ENCODE assay signal across 32 cellular contexts in the genomic region with DNA sequence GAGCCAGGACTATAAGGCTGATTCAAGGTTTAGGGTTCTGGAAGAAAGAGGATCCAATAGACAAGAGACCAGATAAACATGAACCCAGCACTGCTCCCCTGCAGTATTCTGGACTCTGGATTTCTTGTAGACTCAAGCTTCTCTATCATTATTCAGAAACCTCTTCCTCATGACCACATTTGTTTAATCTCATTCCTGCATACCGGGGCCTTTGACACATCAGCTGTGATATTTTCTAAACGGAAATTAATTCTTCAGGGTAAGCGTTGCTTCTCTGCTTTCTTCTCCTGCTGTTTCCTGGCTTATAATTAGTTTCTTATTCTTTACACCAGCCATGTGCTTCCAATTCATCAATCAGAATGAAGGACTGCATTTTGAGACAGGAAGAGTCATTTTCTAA.
DNase-seq lines count a peak whose midpoint lies in the region; ATAC-seq and TF ChIP-seq lines count a peak whose summit lies in the region.
"Had no signal": no experiment of that assay in that cellular context is flagged by ENCODE, and none has a peak within 500 bp of the region (broad histone marks: within the 10 kb centered on the region; RNA-seq: fewer than 3 reads in every experiment).

No MANE protein-coding gene starts in this region.

- H3K14ac ChIP-seq in IMR-90 (replicated peaks; ENCODE audit: low read depth, low read length), result no peak overlapping the region

- peak overlapping the region; percentile 40 for H3K27ac Mint-ChIP-seq in activated T-cell treated with anti-CD3 and anti-CD28 coated beads, Interleukin-2, amount 50 U/mL, for 24 hours
- H3K27ac Mint-ChIP-seq in natural killer cell treated with Interleukin-12 subunit alpha and Interleukin-12 subunit beta and Interleukin-15 and Interleukin-18, amount 100 ng/mL, for 72 hours, result peak overlapping the region; percentile 74 to 95
- H3K27ac Mint-ChIP-seq: activated CD4-positive, alpha-beta memory T cell treated with anti-CD3 and anti-CD28 coated beads for 36 hours; dendritic cell treated with granulocyte-macrophage colony-stimulating factor and Interleukin-4, amounts not matched to agents 40 ng/mL and 50 ng/mL, for 4 days; neural progenitor cell had no signal

- H3K9ac ChIP-seq in IMR-90 (ENCODE audit: low read depth, low read length), result no peak overlapping the region
- H3K9ac ChIP-seq: neural progenitor cell had no signal

- H4K8ac ChIP-seq in IMR-90 (ENCODE audit: low read depth in 2 of 2, low read length in 2 of 2), result no peak overlapping the region

- H3K9me1 ChIP-seq in IMR-90 (ENCODE audit: insufficient read depth, low read length), result no peaks in the 10 kb centered on the region

- peak; percentile 64 for ATAC-seq in IMR-90 (ENCODE audit: low read depth)
- no peak for ATAC-seq in natural killer cell treated with Interleukin-12 subunit alpha and Interleukin-12 subunit beta and Interleukin-15 and Interleukin-18, amount 100 ng/mL, for 72 hours
- ATAC-seq: lower lobe of right lung, mucosa of descending colon, WTC11 had no signal

- TF ChIP-seq CTCF in IMR-90 (conservative IDR thresholded peaks at IDR 0.05; ENCODE audit: low read depth, low read length) (no peak), astrocyte of the spinal cord (IDR thresholded peaks at IDR 0.05; ENCODE audit: low read depth, low read length) (no peak)

- no TSS peak for BruUV-seq in IMR-90 (replicated peaks; lab: Mats Ljungman, UMichigan)

- no peaks in the 10 kb centered on the region for H3K9me3 Mint-ChIP-seq in activated T-cell treated with anti-CD3 and anti-CD28 coated beads, Interleukin-2, amount 50 U/mL, for 24 hours
- no peaks in the 10 kb centered on the region for H3K9me3 Mint-ChIP-seq in natural killer cell treated with Interleukin-12 subunit alpha and Interleukin-12 subunit beta and Interleukin-15 and Interleukin-18, amount 100 ng/mL, for 72 hours
- H3K9me3 Mint-ChIP-seq: activated CD4-positive, alpha-beta memory T cell treated with anti-CD3 and anti-CD28 coated beads for 36 hours; dendritic cell treated with granulocyte-macrophage colony-stimulating factor and Interleukin-4, amounts not matched to agents 40 ng/mL and 50 ng/mL, for 4 days; neural progenitor cell had no signal

- no peak for TF ChIP-seq RAD21 in IMR-90 (IDR thresholded peaks at IDR 0.05; ENCODE audit: low read length)

- no CpG with 5 or more reads among the region's 3 CpGs for WGBS in IMR-90 (ENCODE audit: extremely low coverage in 2 of 2, insufficient read length in 1 of 2), 2 experiments

- no peaks in the 10 kb centered on the region for H3K79me1 ChIP-seq in IMR-90 (ENCODE audit: low read depth in 1 of 2, low read length in 2 of 2)

- H3K27me3 Mint-ChIP-seq in activated T-cell treated with anti-CD3 and anti-CD28 coated beads, Interleukin-2, amount 50 U/mL, for 24 hours, result no peaks in the 10 kb centered on the region
- no peaks in the 10 kb centered on the region for H3K27me3 Mint-ChIP-seq in natural killer cell treated with Interleukin-12 subunit alpha and Interleukin-12 subunit beta and Interleukin-15 and Interleukin-18, amount 100 ng/mL, for 72 hours
- H3K27me3 Mint-ChIP-seq: activated CD4-positive, alpha-beta memory T cell treated with anti-CD3 and anti-CD28 coated beads for 36 hours; dendritic cell treated with granulocyte-macrophage colony-stimulating factor and Interleukin-4, amounts not matched to agents 40 ng/mL and 50 ng/mL, for 4 days had no signal

- no peak overlapping the region for H2BK120ac ChIP-seq in IMR-90 (ENCODE audit: low read depth, low read length)

- no peak for TF ChIP-seq POLR2A in IMR-90 (IDR thresholded peaks at IDR 0.05; ENCODE audit: low read depth, low read length)

- H4K5ac ChIP-seq in IMR-90 (ENCODE audit: low read depth, low read length), result no peak overlapping the region

- no peak overlapping the region for H3K4ac ChIP-seq in IMR-90 (ENCODE audit: low read depth, low read length)

- no peak for DNase-seq in activated T-cell treated with anti-CD3 and anti-CD28 coated beads, Interleukin-2, amount 50 U/mL, for 24 hours
- DNase-seq in activated T-cell treated with anti-CD3 and anti-CD28 coated beads, Interleukin-2, amount 50 U/mL, for 48 hours, result no peak
- DNase-seq in IMR-90 (no peak), astrocyte of the spinal cord (ENCODE audit: low read depth, low spot score) (peak; percentile 7), cerebellar nuclear complex (lab: John Stamatoyannopoulos, UW) (no peak), globus pallidus (ENCODE audit: low spot score) (no peak), Ammon's horn (ENCODE audit: low spot score) (no peak)
- no peak for DNase-seq in natural killer cell treated with Interleukin-12 subunit alpha and Interleukin-12 subunit beta and Interleukin-15 and Interleukin-18, amount 100 ng/mL, for 72 hours (ENCODE audit: low spot score)
- DNase-seq: 8988T; activated CD4-positive, alpha-beta memory T cell treated with anti-CD3 and anti-CD28 coated beads for 36 hours; activated gamma-delta T cell treated with Interleukin-2 at 50 U/mL for 16 hours; amniotic stem cell; BE2C; DMS79 treated with DMSO at 0.1 percent for 48 hours; HCEC 1CT; kidney; lower lobe of right lung; mucosa of descending colon; NCI-H1092 treated with DMSO at 0.1 percent for 48 hours; NCI-H2029; NCI-H226; NCI-H748 treated with DMSO at 0.1 percent for 48 hours; sigmoid colon; stimulated activated CD4-positive, alpha-beta T cell treated with anti-CD3 and anti-CD28 coated beads, Interleukin-15, amount 100 ng/mL, for 24 hours had no signal

- peaks cover 33% of the 10 kb centered on the region for H3K4me1 Mint-ChIP-seq in activated T-cell treated with anti-CD3 and anti-CD28 coated beads, Interleukin-2, amount 50 U/mL, for 24 hours (ENCODE audit: low read depth)
- peaks cover 79 to 82% of the 10 kb centered on the region in 2 donors for H3K4me1 Mint-ChIP-seq in natural killer cell treated with Interleukin-12 subunit alpha and Interleukin-12 subunit beta and Interleukin-15 and Interleukin-18, amount 100 ng/mL, for 72 hours (ENCODE audit: low read depth in 2 of 2)

- no peak overlapping the region for H2AK5ac ChIP-seq in IMR-90 (ENCODE audit: low read depth, low read length)

- H3K4me3 Mint-ChIP-seq in activated T-cell treated with anti-CD3 and anti-CD28 coated beads, Interleukin-2, amount 50 U/mL, for 24 hours, result no peak overlapping the region
- peak overlapping the region; percentile 70 for H3K4me3 Mint-ChIP-seq in natural killer cell treated with Interleukin-12 subunit alpha and Interleukin-12 subunit beta and Interleukin-15 and Interleukin-18, amount 100 ng/mL, for 72 hours
- H3K4me3 Mint-ChIP-seq: activated CD4-positive, alpha-beta memory T cell treated with anti-CD3 and anti-CD28 coated beads for 36 hours; dendritic cell treated with granulocyte-macrophage colony-stimulating factor and Interleukin-4, amounts not matched to agents 40 ng/mL and 50 ng/mL, for 4 days; neural progenitor cell; WTC11 had no signal

- no peak overlapping the region for H3K4me2 ChIP-seq in IMR-90 (ENCODE audit: low read depth, low read length)
- H3K4me2 ChIP-seq: neural progenitor cell had no signal

- H3K4me3 ChIP-seq in IMR-90 (ENCODE audit: insufficient read depth, low read depth, low read length) (no peak overlapping the region), astrocyte of the spinal cord (ENCODE audit: low read depth, low read length) (no peak overlapping the region)
- H3K4me3 ChIP-seq: cardiac muscle cell, lower lobe of right lung, mucosa of descending colon, neural progenitor cell, sigmoid colon, SK-N-MC, tibial nerve had no signal

- CTCF ChIA-PET in IMR-90 (lab: Yijun Ruan, JAX), result interaction anchor here (1.1 kb wide), 1 partner anchor 8 kb away, joined by 4 read pairs; no protein-coding TSS in a partner anchor

- H3K36me3 ChIP-seq in IMR-90 (ENCODE audit: control insufficient read depth, insufficient read depth, low read length), result no peaks in the 10 kb centered on the region
- H3K36me3 ChIP-seq: BE2C, cardiac muscle cell, lower lobe of right lung, neural progenitor cell, sigmoid colon, tibial nerve had no signal

- no peak overlapping the region for H3K27ac ChIP-seq in IMR-90 (ENCODE audit: insufficient read depth, low read length)
- H3K27ac ChIP-seq: cardiac muscle cell, HL-60, lower lobe of right lung, neural progenitor cell, RWPE1, sigmoid colon, SK-N-MC, tibial nerve had no signal

- H2BK5ac ChIP-seq in IMR-90 (ENCODE audit: low read depth, low read length, poor library complexity, severe bottlenecking), result no peak overlapping the region

- POLR2A ChIA-PET in IMR-90 (lab: Charles Lee; ENCODE audit: unreplicated experiment), result no interaction called here

- H2AFZ ChIP-seq in IMR-90 (replicated peaks; ENCODE audit: low read length, poor library complexity), result no peak overlapping the region
- H2AFZ ChIP-seq: neural progenitor cell had no signal

- H2AK9ac ChIP-seq in IMR-90 (replicated peaks; ENCODE audit: low read depth, low read length, poor library complexity), result no peak overlapping the region

- no peak overlapping the region for H3K56ac ChIP-seq in IMR-90 (ENCODE audit: extremely low read depth, insufficient read depth, low read length)

- in situ Hi-C loops in IMR-90 (cut with MboI; ENCODE audit: low sequenced_read_pairs) (no loop called here), astrocyte of the spinal cord (cut with HindIII; ENCODE audit: low sequenced_read_pairs) (no loop called here)

- H4K20me1 ChIP-seq in IMR-90 (ENCODE audit: insufficient read depth, low read length), result no peaks in the 10 kb centered on the region

- dilution Hi-C loops in IMR-90 (cut with HindIII; ENCODE audit: low sequenced_read_pairs, unreplicated experiment), result no loop called here

- no peak overlapping the region for H2BK15ac ChIP-seq in IMR-90 (ENCODE audit: low read depth, low read length)

- H3K9me3 ChIP-seq in IMR-90 (ENCODE audit: control insufficient read depth, insufficient read depth, low read length), result no peaks in the 10 kb centered on the region
- H3K9me3 ChIP-seq: BE2C, lower lobe of right lung, mucosa of descending colon, sigmoid colon, tibial nerve had no signal

- no peaks in the 10 kb centered on the region for H3K36me3 Mint-ChIP-seq in activated T-cell treated with anti-CD3 and anti-CD28 coated beads, Interleukin-2, amount 50 U/mL, for 24 hours (ENCODE audit: low read depth)
- H3K36me3 Mint-ChIP-seq in natural killer cell treated with Interleukin-12 subunit alpha and Interleukin-12 subunit beta and Interleukin-15 and Interleukin-18, amount 100 ng/mL, for 72 hours, result no peaks in the 10 kb centered on the region
- H3K36me3 Mint-ChIP-seq: activated CD4-positive, alpha-beta memory T cell treated with anti-CD3 and anti-CD28 coated beads for 36 hours; neural progenitor cell; WTC11 had no signal

- no peak overlapping the region for H2BK20ac ChIP-seq in IMR-90 (ENCODE audit: low read depth, low read length)

- no peak overlapping the region for H3K18ac ChIP-seq in IMR-90 (ENCODE audit: low read depth, low read length)

- no peak overlapping the region for H4K91ac ChIP-seq in IMR-90 (ENCODE audit: insufficient read depth, low read depth, low read length)

- no peak overlapping the region for H3K23ac ChIP-seq in IMR-90 (ENCODE audit: low read depth, low read length)

- H3K4me1 ChIP-seq in IMR-90 (ENCODE audit: control insufficient read depth, insufficient read depth, low read length), result no peaks in the 10 kb centered on the region
- H3K4me1 ChIP-seq: lower lobe of right lung, sigmoid colon, tibial nerve had no signal

- peaks cover 3% of the 10 kb centered on the region for H3K27me3 ChIP-seq in IMR-90 (ENCODE audit: control insufficient read depth, insufficient read depth, low read length)
- H3K27me3 ChIP-seq: BE2C, cardiac muscle cell, neural progenitor cell, sigmoid colon, tibial nerve had no signal

- intact Hi-C loops in IMR-90 (cut with micrococcal nuclease), result no loop called here
